5 cellular contexts compared by ENCODE assay signal in the genomic region with DNA sequence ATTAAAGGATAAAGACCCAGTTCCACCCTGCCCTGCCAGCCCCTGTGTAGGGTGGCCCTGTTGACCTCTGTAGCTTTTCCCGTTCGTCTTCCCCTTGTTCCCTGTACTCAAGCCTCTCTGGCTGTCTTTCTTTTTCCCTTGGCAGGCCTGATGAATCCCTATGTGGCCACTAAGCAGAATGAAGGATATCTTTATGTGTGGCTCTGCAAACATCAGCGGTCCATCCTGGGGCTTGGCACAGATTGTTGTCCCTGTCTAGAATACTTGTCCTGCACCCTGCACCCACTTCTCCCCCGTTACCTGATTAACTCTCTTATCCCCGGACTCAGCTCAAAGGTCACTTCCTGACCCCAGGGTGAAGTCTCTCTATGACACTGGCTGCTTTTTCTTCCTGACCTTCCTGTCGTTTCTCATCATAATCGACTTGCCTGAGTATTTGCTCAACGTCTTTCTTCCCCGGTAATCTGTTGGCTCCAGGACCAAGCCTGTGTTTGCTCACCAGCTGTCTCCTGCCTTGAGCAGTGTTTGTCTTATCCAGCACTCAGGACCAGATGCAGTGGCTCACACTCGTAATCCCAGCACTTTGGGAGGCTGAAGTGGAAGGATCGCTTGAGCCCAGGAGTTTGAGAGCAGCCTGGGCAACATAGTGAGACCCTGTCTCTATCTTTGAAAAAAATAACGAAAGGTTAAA. TPM values are rescaled to one million over a fixed set of nuclear protein-coding genes. Genes with fewer than 3 reads are reported as not detected.
"Had no signal": no experiment of that assay in that cellular context is flagged by ENCODE, and none has a peak within 500 bp of the region (broad histone marks: within the 10 kb centered on the region; RNA-seq: fewer than 3 reads in every experiment).

No MANE protein-coding gene starts in this region.

RNA-seq across cellular contexts. Expression of gene RSPH10B2, which starts 9.3 kb away (rescaled TPM):
- total RNA-seq: body of pancreas, endothelial cell of umbilical vein, esophagus squamous epithelium, glomerular endothelial cell had no signal
- polyA plus RNA-seq: aorta, endothelial cell of umbilical vein had no signal
